Comparison of ENCODE assay signal across 10 cellular contexts in genomic region chr10:120456143-120456625, GRCh38. TPM values are rescaled to one million over a fixed set of nuclear protein-coding genes. Genes with fewer than 3 reads are reported as not detected.
DNase-seq lines count a peak whose midpoint lies in the region; ATAC-seq and TF ChIP-seq lines count a peak whose summit lies in the region.
"Had no signal": no experiment of that assay in that cellular context is flagged by ENCODE, and none has a peak within 500 bp of the region (broad histone marks: within the 10 kb centered on the region; RNA-seq: fewer than 3 reads in every experiment).

No MANE protein-coding gene starts in this region.

- no peak for TF ChIP-seq CTCF in HFF-Myc (IDR thresholded peaks at IDR 0.05; ENCODE audit: low read depth, low read length, missing control alignments)

- CTCF ChIA-PET in activated CD8-positive, alpha-beta T cell treated with anti-CD3 and anti-CD28 coated beads, Interleukin-2, amount 10 ng/mL, durations not matched to agents 7 days and 5 days (lab: Charles Lee) = no interaction called here

- H3K27me3 Mint-ChIP-seq in activated CD8-positive, alpha-beta T cell treated with anti-CD3 and anti-CD28 coated beads, Interleukin-2, amount 10 ng/mL, durations not matched to agents 7 days and 5 days (ENCODE audit: low read depth) = peaks cover 38% of the 10 kb centered on the region
- H3K27me3 Mint-ChIP-seq in stimulated activated memory B cell treated with anti-CD40 and anti-IgM and Interleukin-4, amounts not matched to agents 10 μg/mL and 1 μg/mL and 100 μg/mL, for 72 hours = peaks cover 42% of the 10 kb centered on the region

- no peak overlapping the region for H3K27ac Mint-ChIP-seq in activated CD8-positive, alpha-beta T cell treated with anti-CD3 and anti-CD28 coated beads, Interleukin-2, amount 10 ng/mL, durations not matched to agents 7 days and 5 days
- no peak overlapping the region for H3K27ac Mint-ChIP-seq in stimulated activated memory B cell treated with anti-CD40 and anti-IgM and Interleukin-4, amounts not matched to agents 10 μg/mL and 1 μg/mL and 100 μg/mL, for 72 hours
- H3K27ac Mint-ChIP-seq: activated CD8-positive, alpha-beta memory T cell treated with anti-CD3 and anti-CD28 coated beads, Interleukin-2, amount 10 ng/mL, durations not matched to agents 7 days and 5 days had no signal

- DNase-seq in HFF-Myc (ENCODE audit: extremely low read depth, low read depth) (no peak), iPS-NIHi11 (ENCODE audit: low spot score) (peak; percentile 60)
- DNase-seq in activated CD8-positive, alpha-beta T cell treated with anti-CD3 and anti-CD28 coated beads, Interleukin-2, amount 10 ng/mL, durations not matched to agents 7 days and 5 days = no peak
- DNase-seq in central memory CD4-positive, alpha-beta T cell = no peak
- DNase-seq: activated CD8-positive, alpha-beta memory T cell treated with anti-CD3 and anti-CD28 coated beads, Interleukin-2, amount 10 ng/mL, durations not matched to agents 7 days and 5 days; NCI-H774 had no signal

- POLR2A ChIA-PET in activated CD8-positive, alpha-beta T cell treated with anti-CD3 and anti-CD28 coated beads, Interleukin-2, amount 10 ng/mL, durations not matched to agents 7 days and 5 days (lab: Charles Lee) = no interaction called here

- ATAC-seq in activated CD8-positive, alpha-beta T cell treated with anti-CD3 and anti-CD28 coated beads, Interleukin-2, amount 10 ng/mL, durations not matched to agents 7 days and 5 days = no peak
- no peak for ATAC-seq in stimulated activated memory B cell treated with anti-CD40 and anti-IgM and Interleukin-4, amounts not matched to agents 10 μg/mL and 1 μg/mL and 100 μg/mL, for 72 hours
- no peak for ATAC-seq in GM19324 (IDR thresholded peaks at IDR 0.05; ENCODE audit: low FRiP score, unreplicated experiment)
- ATAC-seq in HG02798 (IDR thresholded peaks at IDR 0.05; ENCODE audit: poor library complexity, unreplicated experiment) = no peak
- ATAC-seq in HG03280 (IDR thresholded peaks at IDR 0.05; ENCODE audit: unreplicated experiment) = no peak
- ATAC-seq: activated CD8-positive, alpha-beta memory T cell treated with anti-CD3 and anti-CD28 coated beads, Interleukin-2, amount 10 ng/mL, durations not matched to agents 7 days and 5 days had no signal

- no peaks in the 10 kb centered on the region for H3K9me3 Mint-ChIP-seq in activated CD8-positive, alpha-beta T cell treated with anti-CD3 and anti-CD28 coated beads, Interleukin-2, amount 10 ng/mL, durations not matched to agents 7 days and 5 days (ENCODE audit: insufficient read depth)
- no peaks in the 10 kb centered on the region for H3K9me3 Mint-ChIP-seq in stimulated activated memory B cell treated with anti-CD40 and anti-IgM and Interleukin-4, amounts not matched to agents 10 μg/mL and 1 μg/mL and 100 μg/mL, for 72 hours

- peak overlapping the region; percentile 55 for H3K4me3 Mint-ChIP-seq in activated CD8-positive, alpha-beta T cell treated with anti-CD3 and anti-CD28 coated beads, Interleukin-2, amount 10 ng/mL, durations not matched to agents 7 days and 5 days
- H3K4me3 Mint-ChIP-seq in stimulated activated memory B cell treated with anti-CD40 and anti-IgM and Interleukin-4, amounts not matched to agents 10 μg/mL and 1 μg/mL and 100 μg/mL, for 72 hours = peak overlapping the region; percentile 70
- H3K4me3 Mint-ChIP-seq: activated CD8-positive, alpha-beta memory T cell treated with anti-CD3 and anti-CD28 coated beads, Interleukin-2, amount 10 ng/mL, durations not matched to agents 7 days and 5 days had no signal

- H3K4me1 Mint-ChIP-seq in activated CD8-positive, alpha-beta T cell treated with anti-CD3 and anti-CD28 coated beads, Interleukin-2, amount 10 ng/mL, durations not matched to agents 7 days and 5 days (ENCODE audit: low read depth) = peaks cover 3% of the 10 kb centered on the region
- peaks cover 12% of the 10 kb centered on the region for H3K4me1 Mint-ChIP-seq in stimulated activated memory B cell treated with anti-CD40 and anti-IgM and Interleukin-4, amounts not matched to agents 10 μg/mL and 1 μg/mL and 100 μg/mL, for 72 hours
- H3K4me1 Mint-ChIP-seq: activated CD8-positive, alpha-beta memory T cell treated with anti-CD3 and anti-CD28 coated beads, Interleukin-2, amount 10 ng/mL, durations not matched to agents 7 days and 5 days had no signal

- H3K36me3 Mint-ChIP-seq in activated CD8-positive, alpha-beta T cell treated with anti-CD3 and anti-CD28 coated beads, Interleukin-2, amount 10 ng/mL, durations not matched to agents 7 days and 5 days (ENCODE audit: low read depth) = no peaks in the 10 kb centered on the region
- H3K36me3 Mint-ChIP-seq in stimulated activated memory B cell treated with anti-CD40 and anti-IgM and Interleukin-4, amounts not matched to agents 10 μg/mL and 1 μg/mL and 100 μg/mL, for 72 hours = no peaks in the 10 kb centered on the region

- peak overlapping the region; percentile 35 for H3K4me3 ChIP-seq in HFF-Myc (replicated peaks; ENCODE audit: low read depth, low read length)

RNA-seq across cellular contexts. Expression of gene PLPP4, which starts 0.8 kb away (rescaled TPM):
- not detected for total RNA-seq in activated CD8-positive, alpha-beta T cell treated with anti-CD3 and anti-CD28 coated beads, Interleukin-2, amount 10 ng/mL, durations not matched to agents 7 days and 5 days
- total RNA-seq: activated CD8-positive, alpha-beta memory T cell treated with anti-CD3 and anti-CD28 coated beads, Interleukin-2, amount 10 ng/mL, durations not matched to agents 7 days and 5 days had no signal
